In genomic region chr16:54927125-54928015, GRCh38 we compare ENCODE assay signal across 8 cellular contexts. TPM values are rescaled to one million over a fixed set of nuclear protein-coding genes. Genes with fewer than 3 reads are reported as not detected.
A peak's percentile ranks its signal among the peaks of the same experiment; 100 is the strongest.
DNase-seq lines count a peak whose midpoint lies in the region; ATAC-seq and TF ChIP-seq lines count a peak whose summit lies in the region.

No MANE protein-coding gene starts in this region.

- no peaks in the 10 kb centered on the region for H4K20me1 ChIP-seq in PC-3 (ENCODE audit: low read length)

- H3K36me3 ChIP-seq in WERI-Rb-1 (peaks cover 8% of the 10 kb centered on the region), kidney epithelial cell (ENCODE audit: control insufficient read depth, insufficient read depth, low read length) (no peaks in the 10 kb centered on the region), PC-3 (ENCODE audit: low read depth, low read length) (no peaks in the 10 kb centered on the region)

- H2AFZ ChIP-seq in PC-3 (ENCODE audit: low read length): no peak overlapping the region

- 0 out of 2 replicates have a peak, but pooled peaks cover 9% of the 10 kb centered on the region for H3K4me1 ChIP-seq in PC-3 (ENCODE audit: insufficient read depth, low read length)

- peaks cover 5% of the 10 kb centered on the region for H3K36me3 Mint-ChIP-seq in HFFc6 (ENCODE audit: low read depth)

- H3K9me3 ChIP-seq in WERI-Rb-1 (ENCODE audit: severe bottlenecking): peaks cover 2% of the 10 kb centered on the region
- H3K9me3 ChIP-seq in PC-3 (ENCODE audit: low read length): no peaks in the 10 kb centered on the region

- intact Hi-C loops in PC-3 (cut with micrococcal nuclease): no loop called here

- ATAC-seq in PC-3 (no peak), HG03439 (IDR thresholded peaks at IDR 0.05; ENCODE audit: unreplicated experiment) (no peak)

- peak overlapping the region; percentile 96 for H3K27ac ChIP-seq in WERI-Rb-1
- H3K27ac ChIP-seq in PC-3 (ENCODE audit: low read length): no peak overlapping the region

- no peaks in the 10 kb centered on the region for H3K79me2 ChIP-seq in PC-3 (ENCODE audit: low read length)

- peak overlapping the region; percentile 69 for H3K4me3 ChIP-seq in AG04449 (ENCODE audit: low read depth, low read length)
- peak overlapping the region; percentile 59 for H3K4me3 ChIP-seq in WERI-Rb-1 (ENCODE audit: low read depth, low read length)
- peak overlapping the region; percentile 70 for H3K4me3 ChIP-seq in kidney epithelial cell (ENCODE audit: low read depth, low read length)
- H3K4me3 ChIP-seq in PC-3 (ENCODE audit: low read length): no peak overlapping the region

- no peak overlapping the region for H3K9ac ChIP-seq in PC-3 (ENCODE audit: low read length)

- no peak overlapping the region for H3K4me2 ChIP-seq in PC-3 (ENCODE audit: low read length)

- H3K27me3 ChIP-seq in WERI-Rb-1 (ENCODE audit: insufficient read depth, low read depth, severe bottlenecking) (peaks cover 9% of the 10 kb centered on the region), kidney epithelial cell (ENCODE audit: control insufficient read depth, insufficient read depth, low read length) (peaks cover 10% of the 10 kb centered on the region), PC-3 (ENCODE audit: low read length) (peaks cover 60% of the 10 kb centered on the region)

- peak overlapping the region; percentile 85 for H3K27ac Mint-ChIP-seq in HFFc6

- peak overlapping the region; percentile 92 for H3K4me3 Mint-ChIP-seq in HFFc6

- no peaks in the 10 kb centered on the region for H3K9me3 Mint-ChIP-seq in HFFc6

- BruUV-seq in PC-3 (replicated peaks; lab: Mats Ljungman, UMichigan): no TSS peak

- peaks cover 4% of the 10 kb centered on the region for H3K27me3 Mint-ChIP-seq in HFFc6 (ENCODE audit: insufficient read depth)

- no peak for DNase-seq in AG04449 (ENCODE audit: low read depth, low spot score)
- no peak for DNase-seq in HFFc6
- no peak for DNase-seq in WERI-Rb-1
- DNase-seq in kidney epithelial cell (ENCODE audit: low read depth): no peak
- no peak for DNase-seq in PC-3
- DNase-seq in 8988T: no peak
- no peak for DNase-seq in activated CD4-positive, CD25-positive, alpha-beta regulatory T cell treated with anti-CD3 and anti-CD28 coated beads, Interleukin-2, amount 50 U/mL, for 72 hours

- peaks cover 44% of the 10 kb centered on the region for H3K4me1 Mint-ChIP-seq in HFFc6 (ENCODE audit: low read depth)

- CTCF ChIA-PET in AG04449 (lab: Yijun Ruan, JAX): interaction anchor here (0.8 to 3.4 kb wide), 5 partner anchors 10 to 645 kb away, joined by 3 to 13 read pairs (median 5); no protein-coding TSS in a partner anchor
- CTCF ChIA-PET in PC-3 (lab: Charles Lee): no interaction called here

- TF ChIP-seq CTCF in AG04449 (IDR thresholded peaks at IDR 0.05; ENCODE audit: insufficient read depth, low read length, missing control alignments) (no peak), HFFc6 (IDR thresholded peaks at IDR 0.05) (no peak), WERI-Rb-1 (IDR thresholded peaks at IDR 0.05; ENCODE audit: low read depth, low read length) (no peak), kidney epithelial cell (IDR thresholded peaks at IDR 0.05; ENCODE audit: insufficient read depth, low read length, poor library complexity, severe bottlenecking) (no peak), PC-3 (conservative IDR thresholded peaks at IDR 0.05; ENCODE audit: low read depth, low read length) (no peak)

- H3F3A ChIP-seq in PC-3 (ENCODE audit: low read length, unreplicated experiment): no peaks in the 10 kb centered on the region

- POLR2A ChIA-PET in AG04449 (lab: Yijun Ruan, JAX) (interaction anchor here (0.6 kb wide), 1 partner anchor 354 kb away, joined by 4 read pairs; no protein-coding TSS in a partner anchor), PC-3 (lab: Charles Lee; ENCODE audit: unreplicated experiment) (no interaction called here)

- H3K9me2 ChIP-seq in PC-3 (replicated peaks; ENCODE audit: low read length): no peaks in the 10 kb centered on the region

RNA-seq across cellular contexts. Expression of gene IRX5, which starts 3.3 kb away (rescaled TPM):
- total RNA-seq in HFFc6 (2021; fragmentation: NEBNext Ultra II Directional; extraction: Animal tissue kit (Norgen Biotek cat#: 25700)): 1 to 10 TPM; 4.5 to 5.7 (median 4.7) TPM
- total RNA-seq in kidney epithelial cell (1.6 and 2.0 TPM in 2 replicates), PC-3 (2014; rRNA removed) (0.22 TPM in 1 of 2 replicates, not detected in the other)
